In genomic region chr9:2967779-2968178, GRCh38 we compare ENCODE assay signal across 29 cellular contexts.
DNase-seq lines count a peak whose midpoint lies in the region; ATAC-seq and TF ChIP-seq lines count a peak whose summit lies in the region.
"Had no signal": no experiment of that assay in that cellular context is flagged by ENCODE, and none has a peak within 500 bp of the region (broad histone marks: within the 10 kb centered on the region; RNA-seq: fewer than 3 reads in every experiment).

No MANE protein-coding gene starts in this region.

- no peaks in the 10 kb centered on the region for H3K4me1 Mint-ChIP-seq in stimulated activated effector memory CD8-positive, alpha-beta T cell treated with anti-CD3 and anti-CD28 coated beads, Interleukin-12 subunit alpha, Interleukin-12 subunit beta, amount 100 ng/mL, for 72 hours
- H3K4me1 Mint-ChIP-seq: activated CD4-positive, alpha-beta T cell treated with anti-CD3 and anti-CD28 coated beads, Interleukin-2, amount 10 ng/mL, durations not matched to agents 24 days and 14 days; activated naive CD4-positive, alpha-beta T cell treated with anti-CD3 and anti-CD28 coated beads, Interleukin-2, amount 50 U/mL, for 24 hours had no signal

- H3K4me3 Mint-ChIP-seq in stimulated activated effector memory CD8-positive, alpha-beta T cell treated with anti-CD3 and anti-CD28 coated beads, Interleukin-12 subunit alpha, Interleukin-12 subunit beta, amount 100 ng/mL, for 72 hours = no peak overlapping the region
- H3K4me3 Mint-ChIP-seq: activated CD4-positive, alpha-beta T cell treated with anti-CD3 and anti-CD28 coated beads, Interleukin-2, amount 10 ng/mL, durations not matched to agents 24 days and 14 days; activated naive CD4-positive, alpha-beta T cell treated with anti-CD3 and anti-CD28 coated beads, Interleukin-2, amount 50 U/mL, for 24 hours; CD14-positive monocyte; mesothelial cell of epicardium had no signal

- peak; percentile 49 for ATAC-seq in stimulated activated effector memory CD8-positive, alpha-beta T cell treated with anti-CD3 and anti-CD28 coated beads, Interleukin-12 subunit alpha, Interleukin-12 subunit beta, amount 100 ng/mL, for 72 hours
- no peak for ATAC-seq in SK-N-SH treated with all-trans-retinoic acid at 6 μM for 48 hours
- ATAC-seq: K562, psoas muscle had no signal

- no peaks in the 10 kb centered on the region for H3K36me3 Mint-ChIP-seq in stimulated activated effector memory CD8-positive, alpha-beta T cell treated with anti-CD3 and anti-CD28 coated beads, Interleukin-12 subunit alpha, Interleukin-12 subunit beta, amount 100 ng/mL, for 72 hours
- H3K36me3 Mint-ChIP-seq: CD14-positive monocyte had no signal

- no peak overlapping the region for H3K27ac Mint-ChIP-seq in stimulated activated effector memory CD8-positive, alpha-beta T cell treated with anti-CD3 and anti-CD28 coated beads, Interleukin-12 subunit alpha, Interleukin-12 subunit beta, amount 100 ng/mL, for 72 hours
- H3K27ac Mint-ChIP-seq: activated CD4-positive, alpha-beta T cell treated with anti-CD3 and anti-CD28 coated beads, Interleukin-2, amount 10 ng/mL, durations not matched to agents 24 days and 14 days; activated naive CD4-positive, alpha-beta T cell treated with anti-CD3 and anti-CD28 coated beads, Interleukin-2, amount 50 U/mL, for 24 hours; CD14-positive monocyte; mesothelial cell of epicardium had no signal

- peak; percentile 47 for DNase-seq in EL
- DNase-seq in NCI-H69 (lab: John Stamatoyannopoulos, UW) = peak; percentile 21
- DNase-seq in fibroblast of peridontal ligament (ENCODE audit: extremely low read depth) = peak; percentile 33
- no peak for DNase-seq in stimulated activated effector memory CD8-positive, alpha-beta T cell treated with anti-CD3 and anti-CD28 coated beads, Interleukin-12 subunit alpha, Interleukin-12 subunit beta, amount 100 ng/mL, for 72 hours (ENCODE audit: low spot score in 2 of 2)
- DNase-seq in NCI-H1436 (lab: John Stamatoyannopoulos, UW) = no peak
- no peak for DNase-seq in NK-92 (lab: John Stamatoyannopoulos, UW; ENCODE audit: unreplicated experiment)
- DNase-seq in iPS-NIHi11 (ENCODE audit: low spot score) = no peak
- DNase-seq: activated CD4-positive, alpha-beta T cell treated with anti-CD3 and anti-CD28 coated beads, Interleukin-2, amount 10 ng/mL, durations not matched to agents 24 days and 14 days; activated CD8-positive, alpha-beta memory T cell treated with anti-CD3 and anti-CD28 coated beads for 24 hours; activated T-cell treated with anti-CD3 and anti-CD28 coated beads for 4 hours; amygdala; Calu3; DMS79; GOT3; NCI-H1092 treated with DMSO at 0.1 percent for 48 hours; NCI-H1930; NCI-H2171 treated with DMSO at 0.1 percent for 48 hours; NCI-H524 treated with DMSO at 0.1 percent for 48 hours; psoas muscle; SHP77 treated with DMSO at 0.1 percent for 48 hours; sigmoid colon; stimulated activated CD4-positive, alpha-beta T cell treated with anti-CD3 and anti-CD28 coated beads, Interleukin-4, amount 100 ng/mL, for 1 hour; SW 1271; trophoblast cell had no signal

- peaks cover 9% of the 10 kb centered on the region for H3K9me3 Mint-ChIP-seq in stimulated activated effector memory CD8-positive, alpha-beta T cell treated with anti-CD3 and anti-CD28 coated beads, Interleukin-12 subunit alpha, Interleukin-12 subunit beta, amount 100 ng/mL, for 72 hours

TF ChIP-seq in SK-N-SH treated with all-trans-retinoic acid at 6 μM for 48 hours, 23 proteins besides CTCF, POLR2A, EP300 and RAD21 (continues in another document):
- TF ChIP-seq ISL1 (CRISPR knock-in tag; IDR thresholded peaks at IDR 0.05) = no peak
- TF ChIP-seq RARB (CRISPR knock-in tag; IDR thresholded peaks at IDR 0.05) = no peak
- TF ChIP-seq CSRNP3 (CRISPR knock-in tag; IDR thresholded peaks at IDR 0.05) = no peak
- TF ChIP-seq ZFP3 (CRISPR knock-in tag; IDR thresholded peaks at IDR 0.05) = no peak
- no peak for TF ChIP-seq ZNF565 (CRISPR knock-in tag; conservative IDR thresholded peaks at IDR 0.05; ENCODE audit: low read depth)
- TF ChIP-seq CSDC2 (CRISPR knock-in tag; IDR thresholded peaks at IDR 0.05) = no peak
- TF ChIP-seq ZNF70 (CRISPR knock-in tag; IDR thresholded peaks at IDR 0.05) = no peak
- TF ChIP-seq TOX (CRISPR knock-in tag; IDR thresholded peaks at IDR 0.05; ENCODE audit: borderline replicate concordance) = no peak
- TF ChIP-seq TCF4 (CRISPR knock-in tag; IDR thresholded peaks at IDR 0.05; ENCODE audit: borderline replicate concordance) = no peak
- TF ChIP-seq PATZ1 (CRISPR knock-in tag; IDR thresholded peaks at IDR 0.05; ENCODE audit: borderline replicate concordance) = no peak
- TF ChIP-seq GLIS3 (CRISPR knock-in tag; IDR thresholded peaks at IDR 0.05) = no peak
- TF ChIP-seq BACH2 (CRISPR knock-in tag; IDR thresholded peaks at IDR 0.05; ENCODE audit: borderline replicate concordance) = no peak
- TF ChIP-seq CREB5 (CRISPR knock-in tag; IDR thresholded peaks at IDR 0.05; ENCODE audit: low read depth) = no peak
- TF ChIP-seq, protein P1, sequence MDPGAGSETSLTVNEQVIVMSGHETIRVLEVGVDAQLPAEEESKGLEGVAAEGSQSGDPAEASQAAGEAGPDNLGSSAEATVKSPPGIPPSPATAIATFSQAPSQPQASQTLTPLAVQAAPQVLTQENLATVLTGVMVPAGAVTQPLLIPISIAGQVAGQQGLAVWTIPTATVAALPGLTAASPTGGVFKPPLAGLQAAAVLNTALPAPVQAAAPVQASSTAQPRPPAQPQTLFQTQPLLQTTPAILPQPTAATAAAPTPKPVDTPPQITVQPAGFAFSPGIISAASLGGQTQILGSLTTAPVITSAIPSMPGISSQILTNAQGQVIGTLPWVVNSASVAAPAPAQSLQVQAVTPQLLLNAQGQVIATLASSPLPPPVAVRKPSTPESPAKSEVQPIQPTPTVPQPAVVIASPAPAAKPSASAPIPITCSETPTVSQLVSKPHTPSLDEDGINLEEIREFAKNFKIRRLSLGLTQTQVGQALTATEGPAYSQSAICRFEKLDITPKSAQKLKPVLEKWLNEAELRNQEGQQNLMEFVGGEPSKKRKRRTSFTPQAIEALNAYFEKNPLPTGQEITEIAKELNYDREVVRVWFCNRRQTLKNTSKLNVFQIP (CRISPR knock-in tag; IDR thresholded peaks at IDR 0.05; ENCODE audit: borderline replicate concordance, low read depth) = no peak
- TF ChIP-seq ZFP30 (CRISPR knock-in tag; IDR thresholded peaks at IDR 0.05) = no peak
- no peak for TF ChIP-seq ZNF8 (CRISPR knock-in tag; IDR thresholded peaks at IDR 0.05)
- TF ChIP-seq OSR1 (CRISPR knock-in tag; IDR thresholded peaks at IDR 0.05) = no peak

Comparison
In these comparisons a context has a peak if more than half of its experiments do, and no peak if none do; other contexts are left out.
1. DNase-seq: peak in EL (single experiment), NCI-H69 (single experiment) and fibroblast of peridontal ligament (single experiment); none in stimulated activated effector memory CD8-positive, alpha-beta T cell treated with anti-CD3 and anti-CD28 coated beads, Interleukin-12 subunit alpha, Interleukin-12 subunit beta, amount 100 ng/mL, for 72 hours (0 of 2), NCI-H1436 (single experiment), NK-92 (single experiment) and iPS-NIHi11 (single experiment).